ENCODE assay signal across 8 cellular contexts in genomic region chr4:56655627-56656345, GRCh38. TPM values are rescaled to one million over a fixed set of nuclear protein-coding genes. Genes with fewer than 3 reads are reported as not detected.
DNase-seq lines count a peak whose midpoint lies in the region; ATAC-seq, FAIRE-seq and TF ChIP-seq lines count a peak whose summit lies in the region.

No MANE protein-coding gene starts in this region.

- no peaks in the 10 kb centered on the region for H3K9me3 Mint-ChIP-seq in endothelial cell (ENCODE audit: unreplicated experiment)

- H3K9me3 ChIP-seq in muscle layer of colon (ENCODE audit: low read length), result no peaks in the 10 kb centered on the region
- no peaks in the 10 kb centered on the region for H3K9me3 ChIP-seq in tibial nerve

- H3K27ac ChIP-seq in muscle layer of colon (ENCODE audit: low read depth, low read length) (peak overlapping the region; percentile 82), tibial nerve (no peak overlapping the region)

- H3K4me1 ChIP-seq in muscle layer of colon (ENCODE audit: insufficient read depth, low read length), result peaks cover 34% of the 10 kb centered on the region
- H3K4me1 ChIP-seq in tibial nerve, result peaks cover 0 to 27% (median 5%) of the 10 kb centered on the region in 4 donors

- H3K9ac ChIP-seq in muscle layer of colon (ENCODE audit: low read length), result peak overlapping the region; percentile 19

- H3K36me3 ChIP-seq in muscle layer of colon (ENCODE audit: insufficient read depth, low read length) (no peaks in the 10 kb centered on the region), tibial nerve (no peaks in the 10 kb centered on the region)

- H3K36me3 Mint-ChIP-seq in endothelial cell (ENCODE audit: low read depth, unreplicated experiment), result peaks cover 4% of the 10 kb centered on the region

- no peak overlapping the region for H3K27ac Mint-ChIP-seq in endothelial cell (ENCODE audit: unreplicated experiment)

- no peak for FAIRE-seq in HTR-8/SVneo (lab: Jason Lieb, UNC)

- ATAC-seq in GM21390 (IDR thresholded peaks at IDR 0.05; ENCODE audit: unreplicated experiment) (peak; percentile 25), HG02623 (IDR thresholded peaks at IDR 0.05; ENCODE audit: unreplicated experiment) (no peak)
- ATAC-seq in activated CD4-positive, CD25-positive, alpha-beta regulatory T cell treated with anti-CD3 and anti-CD28 coated beads, Interleukin-2, amount 50 U/mL, for 24 hours, result peak; percentile 18 to 26

- no peak for TF ChIP-seq CTCF in endothelial cell (IDR thresholded peaks at IDR 0.05; ENCODE audit: unreplicated experiment)
- TF ChIP-seq CTCF in tibial nerve (IDR thresholded peaks at IDR 0.05), result peak in 1 of 5 experiments; percentile 3

- no peak for TF ChIP-seq EP300 in tibial nerve (IDR thresholded peaks at IDR 0.05)

- H3K27me3 ChIP-seq in muscle layer of colon (ENCODE audit: control insufficient read depth in 1 of 2, insufficient read depth in 2 of 2, low read length in 2 of 2), result peaks cover 8% of the 10 kb centered on the region in 2 donors
- peaks cover 0 to 58% of the 10 kb centered on the region in 2 donors for H3K27me3 ChIP-seq in tibial nerve

- H3K4me3 Mint-ChIP-seq in endothelial cell (ENCODE audit: unreplicated experiment), result peak overlapping the region; percentile 94

- H3K27me3 Mint-ChIP-seq in endothelial cell (ENCODE audit: unreplicated experiment), result peaks cover 9% of the 10 kb centered on the region

- TF ChIP-seq POLR2A in tibial nerve (IDR thresholded peaks at IDR 0.05), result no peak

- WGBS in tibial nerve, 2 donors, result 2% methylated on average over 21 to 24 of the region's 79 CpGs

- peaks cover 27% of the 10 kb centered on the region for H3K4me1 Mint-ChIP-seq in endothelial cell (ENCODE audit: unreplicated experiment)

- H3K4me3 ChIP-seq in muscle layer of colon (ENCODE audit: low read depth in 1 of 2, low read length in 2 of 2) (peak overlapping the region; percentile 55 to 58), tibial nerve (peak overlapping the region; percentile 28 to 53 (median 40))

- DNase-seq in endothelial cell (ENCODE audit: low spot score), result peak; percentile 30
- no peak for DNase-seq in tibial nerve (ENCODE audit: low spot score in 2 of 2)
- DNase-seq in NCI-H1694 treated with DMSO at 0.1 percent for 48 hours (lab: John Stamatoyannopoulos, UW), result no peak
- no peak for DNase-seq in HTR-8/SVneo (ENCODE audit: insufficient read length, low spot score)

RNA-seq across cellular contexts. Expression of gene HOPX, which starts 25.3 kb away (rescaled TPM):
- total RNA-seq in endothelial cell (ENCODE audit: unreplicated experiment) (4.2 TPM), tibial nerve (1 to 10 TPM in 3 of 4 donors, under 1 TPM in 1; 0.63 to 2.7 (median 1.9) TPM)
